Comparison of ENCODE assay signal across 24 cellular contexts in the genomic region with DNA sequence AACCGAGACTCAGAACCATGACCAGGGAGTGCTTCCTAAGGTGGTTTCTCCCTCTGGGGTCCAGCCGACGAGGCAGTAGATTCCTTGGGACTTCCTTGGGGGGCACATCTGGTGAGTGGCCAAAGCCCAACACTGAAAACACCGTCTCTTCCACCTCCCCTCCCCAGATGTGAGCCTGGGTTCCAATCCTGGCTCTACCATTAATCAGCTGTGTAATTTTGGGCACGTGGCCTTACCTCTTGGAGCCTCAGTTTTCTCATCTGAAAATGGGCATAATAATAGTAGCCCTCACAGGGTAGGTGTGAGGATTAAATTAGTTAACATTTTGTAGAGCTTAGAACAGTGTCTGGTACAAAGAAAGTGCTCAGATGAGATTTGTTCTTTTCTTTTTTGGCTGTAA.
"Had no signal": no experiment of that assay in that cellular context is flagged by ENCODE, and none has a peak within 500 bp of the region (broad histone marks: within the 10 kb centered on the region; RNA-seq: fewer than 3 reads in every experiment).

No MANE protein-coding gene starts in this region.

- H3K9me3 Mint-ChIP-seq: natural killer cell treated with Interleukin-12 subunit alpha and Interleukin-12 subunit beta and Interleukin-15 and Interleukin-18, amount 100 ng/mL, for 72 hours; stimulated activated naive CD8-positive, alpha-beta T cell treated with anti-CD3 and anti-CD28 coated beads, Interleukin-15, Interleukin-2, amounts not matched to agents 100 ng/mL and 50 ng/mL, for 24 hours had no signal

- H3K9me3 ChIP-seq: mucosa of descending colon, ovary, prostate gland, sigmoid colon, upper lobe of left lung, vagina had no signal

- FAIRE-seq: small intestine had no signal

- H3K27ac Mint-ChIP-seq: memory B cell had no signal

- H3K27me3 Mint-ChIP-seq: memory B cell; naive thymus-derived CD4-positive, alpha-beta T cell; natural killer cell treated with Interleukin-12 subunit alpha and Interleukin-12 subunit beta and Interleukin-15 and Interleukin-18, amount 100 ng/mL, for 72 hours; stimulated activated naive CD8-positive, alpha-beta T cell treated with anti-CD3 and anti-CD28 coated beads, Interleukin-15, Interleukin-2, amounts not matched to agents 100 ng/mL and 50 ng/mL, for 24 hours had no signal

- H2AFZ ChIP-seq: hepatocyte had no signal

- H3K27ac ChIP-seq: hepatocyte, left ventricle myocardium inferior, ovary, prostate gland, sigmoid colon, tibial nerve, upper lobe of left lung, vagina had no signal

- H3K36me3 ChIP-seq: left ventricle myocardium inferior, ovary, prostate gland, sigmoid colon, tibial nerve, upper lobe of left lung, vagina had no signal

- H3K27me3 ChIP-seq: ovary, upper lobe of left lung, vagina had no signal

- H3K4me3 Mint-ChIP-seq: memory B cell; natural killer cell treated with Interleukin-12 subunit alpha and Interleukin-12 subunit beta and Interleukin-15 and Interleukin-18, amount 100 ng/mL, for 72 hours; stimulated activated naive CD8-positive, alpha-beta T cell treated with anti-CD3 and anti-CD28 coated beads, Interleukin-15, Interleukin-2, amounts not matched to agents 100 ng/mL and 50 ng/mL, for 24 hours had no signal

- H3K4me3 ChIP-seq: hepatocyte, left ventricle myocardium inferior, mucosa of descending colon, ovary, prostate gland, sigmoid colon, spleen, tibial nerve, upper lobe of left lung, vagina had no signal

- DNase-seq: islet precursor cell; left ventricle myocardium inferior; midbrain; naive thymus-derived CD4-positive, alpha-beta T cell; ovary; retina; right cardiac atrium; sigmoid colon; small intestine; stimulated activated CD4-positive, alpha-beta T cell treated with anti-CD3 and anti-CD28 coated beads, Interleukin-2, amount 100 ng/mL, for 48 hours; stimulated activated CD4-positive, alpha-beta T cell treated with anti-CD3 and anti-CD28 coated beads, Interleukin-4, amount 100 ng/mL, for 4 hours; stimulated activated CD8-positive, alpha-beta memory T cell treated with anti-CD3 and anti-CD28 coated beads, Interleukin-4, amount 100 ng/mL, for 48 hours; stimulated activated naive CD4-positive, alpha-beta T cell; substantia nigra; upper lobe of left lung had no signal

- ATAC-seq: mucosa of descending colon; naive thymus-derived CD4-positive, alpha-beta T cell; natural killer cell treated with Interleukin-12 subunit alpha and Interleukin-12 subunit beta and Interleukin-15 and Interleukin-18, amount 100 ng/mL, for 72 hours; right cardiac atrium had no signal

- H3K4me2 ChIP-seq: hepatocyte had no signal
